2 cellular contexts compared by ENCODE assay signal in the genomic region with DNA sequence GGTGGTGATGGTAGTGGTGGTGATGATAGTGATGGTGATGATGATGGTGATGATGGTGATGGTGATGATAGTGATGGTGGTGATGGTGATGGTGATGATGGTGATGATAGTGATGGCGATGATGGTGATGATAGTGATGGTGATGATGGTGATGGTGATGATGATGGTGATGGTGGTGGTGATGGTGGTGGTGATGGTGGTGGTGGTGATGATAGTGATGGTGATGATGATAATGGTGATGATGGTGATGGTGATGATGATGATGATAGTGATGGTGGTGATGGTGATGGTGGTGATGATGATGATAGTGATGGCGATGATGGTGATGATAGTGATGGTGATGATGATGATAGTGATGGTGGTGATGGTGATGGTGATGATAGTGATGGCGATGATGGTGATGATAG. TPM values are rescaled to one million over a fixed set of nuclear protein-coding genes. Genes with fewer than 3 reads are reported as not detected.
"Had no signal": no experiment of that assay in that cellular context is flagged by ENCODE, and none has a peak within 500 bp of the region (broad histone marks: within the 10 kb centered on the region; RNA-seq: fewer than 3 reads in every experiment).

No MANE protein-coding gene starts in this region.

RNA-seq across cellular contexts. Expression of gene FSCN2, which starts 3.8 kb away (rescaled TPM):
- polyA plus RNA-seq: keratinocyte; naive thymus-derived CD8-positive, alpha-beta T cell had no signal
